ENCODE assay signal across 8 cellular contexts in genomic region chr12:120534703-120535655, GRCh38. TPM values are rescaled to one million over a fixed set of nuclear protein-coding genes. Genes with fewer than 3 reads are reported as not detected.
DNase-seq lines count a peak whose midpoint lies in the region; ATAC-seq, FAIRE-seq and TF ChIP-seq lines count a peak whose summit lies in the region.

No MANE protein-coding gene starts in this region.

- peak overlapping the region; percentile 82 to 96 (median 92) for H3K27ac Mint-ChIP-seq in immature natural killer cell

- no peak; the same call in 1 of the 2 replicates for TF ChIP-seq EP300 in K562 (IDR thresholded peaks at IDR 0.05; ENCODE audit: low read length)

- peak; percentile 66 for DNase-seq in KBM-7
- peak; percentile 4 for DNase-seq in T1000 (lab: John Stamatoyannopoulos, UW)
- peak; percentile 62 to 81 (median 71) for DNase-seq in K562 (ENCODE audit: extremely low read depth in 1 of 4, low spot score in 3 of 4)
- DNase-seq in immature natural killer cell = peak; percentile 50 to 59 (median 53)
- DNase-seq in stimulated activated CD4-positive, alpha-beta T cell treated with anti-CD3 and anti-CD28 coated beads, Interleukin-2, amount 100 ng/mL, for 24 hours = peak; percentile 58 to 60
- DNase-seq in NCI-H2107 (lab: John Stamatoyannopoulos, UW) = no peak

- peaks cover 6 to 11% (median 8%) of the 10 kb centered on the region in 3 donors for H3K27me3 Mint-ChIP-seq in immature natural killer cell (ENCODE audit: low read depth in 3 of 3)

- WGBS in K562 (ENCODE audit: insufficient coverage, low coverage, missing lambda C conversion rate) = 3% methylated on average over 33 of the region's 52 CpGs

- peak overlapping the region; percentile 99 for H2AFZ ChIP-seq in K562 (ENCODE audit: low read depth, low read length)

- peaks cover 58 to 59% of the 10 kb centered on the region in 2 donors for H3K4me1 Mint-ChIP-seq in immature natural killer cell

- in situ Hi-C loops in KBM-7 (cut with MboI; ENCODE audit: low pct_unique_long_range_greater_than_20kb, low sequenced_read_pairs) = no loop called here
- in situ Hi-C loops in K562 (cut with MboI) = no loop called here

- no TSS peak for BruUV-seq in K562 (replicated peaks; lab: Mats Ljungman, UMichigan)

- no peaks in the 10 kb centered on the region for H3K9me3 Mint-ChIP-seq in immature natural killer cell

- ATAC-seq in GM21576 (IDR thresholded peaks at IDR 0.05; ENCODE audit: unreplicated experiment) (peak; percentile 29), K562 (peak; percentile 86)

- TF ChIP-seq RAD21 in K562 (CRISPR knock-in tag; conservative IDR thresholded peaks at IDR 0.05 in 1 of 2, IDR thresholded peaks at IDR 0.05 in 1 of 2) = no peak

- CTCF ChIA-PET in K562 (lab: Yijun Ruan, JAX; ENCODE audit: low intra/inter-chr PET ratio) = interaction anchor here (0.7 kb wide), 1 partner anchor 1238 kb away, joined by 4 read pairs; no protein-coding TSS in a partner anchor

- POLR2A ChIA-PET in K562 (lab: Yijun Ruan, JAX) = interaction anchor here (0.9 to 1.6 kb wide), 8 partner anchors 9 to 244 kb away, joined by 3 to 5 read pairs (median 4); partner anchors contain the start of genes DYNLL1 and POP5

- TF ChIP-seq CTCF in DOHH2 (IDR thresholded peaks at IDR 0.05; ENCODE audit: low read depth, low read length, poor library complexity, severe bottlenecking) (no peak), K562 (IDR thresholded peaks at IDR 0.05 in 2 of 3, conservative IDR thresholded peaks at IDR 0.05 in 1 of 3; ENCODE audit: insufficient read depth in 2 of 3, low read depth in 1 of 3, low read length in 3 of 3) (0 out of 6 replicates have a peak, but pooled peaks of 1 of the 3 experiments have one; percentile 14)

- H3K27me3 ChIP-seq in DOHH2 (ENCODE audit: control insufficient read depth, low read length) (no peaks in the 10 kb centered on the region), K562 (ENCODE audit: control insufficient read depth in 2 of 2, insufficient read depth in 2 of 2, low read length in 2 of 2) (no peaks in the 10 kb centered on the region)

- H4K20me1 ChIP-seq in DOHH2 (ENCODE audit: control insufficient read depth, insufficient read depth, low read depth, low read length) (peaks cover 28% of the 10 kb centered on the region), K562 (replicated peaks; ENCODE audit: control insufficient read depth, insufficient read depth, low read length) (peaks cover 48% of the 10 kb centered on the region)

- H3K4me2 ChIP-seq in DOHH2 (ENCODE audit: low read length) (peak overlapping the region; percentile 94), K562 (ENCODE audit: insufficient read depth, low read length) (peak overlapping the region; percentile 98)

- peaks cover 52% of the 10 kb centered on the region for H3K36me3 ChIP-seq in DOHH2 (ENCODE audit: control insufficient read depth, low read length)
- peaks cover 38% of the 10 kb centered on the region for H3K36me3 ChIP-seq in K562 (ENCODE audit: control insufficient read depth, insufficient read depth, low read length)

- H3K4me1 ChIP-seq in DOHH2 (ENCODE audit: control insufficient read depth, low read length) (peaks cover 54% of the 10 kb centered on the region), K562 (replicated peaks in 1 of 2; ENCODE audit: control insufficient read depth in 2 of 2, insufficient read depth in 2 of 2, low read length in 2 of 2) (peaks cover 27 to 38% of the 10 kb centered on the region in 2 experiments)

- H3K4me3 Mint-ChIP-seq in immature natural killer cell = peak overlapping the region; percentile 86 to 97 (median 95)

- H3K27ac ChIP-seq in DOHH2 (ENCODE audit: low read depth, low read length) = peak overlapping the region; percentile 62
- H3K27ac ChIP-seq in K562 (ENCODE audit: extremely low read depth, low read depth, low read length) = peak overlapping the region; percentile 90

- no peaks in the 10 kb centered on the region for H3K9me1 ChIP-seq in K562 (ENCODE audit: control insufficient read depth, insufficient read depth, low read length)

- 0 out of 2 replicates have a peak, but pooled peaks cover 3% of the 10 kb centered on the region for H3F3A ChIP-seq in DOHH2 (ENCODE audit: control insufficient read depth, insufficient read depth)

- intact Hi-C loops in K562 (cut with micrococcal nuclease) = no loop called here

- no peak for TF ChIP-seq POLR2A in K562 (conservative IDR thresholded peaks at IDR 0.05)

- peak; percentile 94 for FAIRE-seq in K562 (lab: Jason Lieb, UNC)

- H3K9me2 ChIP-seq in DOHH2 (replicated peaks; ENCODE audit: control insufficient read depth, low read length) = no peaks in the 10 kb centered on the region

- peaks cover 0 to 3% (median 0%) of the 10 kb centered on the region in 3 donors for H3K36me3 Mint-ChIP-seq in immature natural killer cell

- H3K9me3 ChIP-seq in DOHH2 (ENCODE audit: control insufficient read depth, insufficient read depth, low read length) (no peaks in the 10 kb centered on the region), K562 (replicated peaks; ENCODE audit: control insufficient read depth, insufficient read depth, low read depth, low read length) (no peaks in the 10 kb centered on the region)

- H3K9ac ChIP-seq in K562 (ENCODE audit: insufficient read depth in 1 of 2, low read depth in 2 of 2, low read length in 2 of 2) = peak overlapping the region; percentile 91 to 96

- peaks cover 59% of the 10 kb centered on the region for H3K79me2 ChIP-seq in DOHH2 (ENCODE audit: control insufficient read depth, low read length)
- peaks cover 57% of the 10 kb centered on the region for H3K79me2 ChIP-seq in K562 (ENCODE audit: control insufficient read depth, insufficient read depth, low read length)

- H3K4me3 ChIP-seq in DOHH2 (ENCODE audit: low read length) = peak overlapping the region; percentile 88
- H3K4me3 ChIP-seq in K562 = peak overlapping the region; percentile 99

RNA-seq across cellular contexts. Expression of gene RNF10, which starts 0.8 kb away (rescaled TPM):
- 280 and 307 TPM in 2 replicates for total RNA-seq in K562 (2011; cell fraction: chromatin; rRNA removed; ENCODE audit: low replicate concordance)
- 135 and 156 TPM in 2 replicates for total RNA-seq in K562 (2011; cell fraction: nucleolus; rRNA removed)
- 189 and 207 TPM in 2 replicates for total RNA-seq in K562 (2011; cell fraction: nucleoplasm; rRNA removed)
- total RNA-seq in K562 (2014; rRNA removed) (46.2 and 52.4 TPM in 2 replicates), K562 (2014; rRNA removed; fragmentation: Illumina TruSeq; extraction: Trizol) (80.2 and 98.0 TPM in 2 replicates), K562 (2015; rRNA removed; fragmentation: Illumina TruSeq; extraction: Trizol) (43.0 and 50.8 TPM in 2 replicates), K562 (2021) (136 and 143 TPM in 2 replicates)
- polyA plus RNA-seq in K562 (2011; rRNA removed) (96.4 and 96.7 TPM in 2 replicates), K562 (2014; fragmentation: Illumina TruSeq; extraction: Trizol) (113 and 139 TPM in 2 replicates), K562 (2014; fragmentation: Nextera tagmentation; extraction: Ambion mirVana) (10 to 100 TPM; 55.4 to 78.1 TPM), K562 (2014; rRNA removed) (72.1 and 80.1 TPM in 2 replicates), immature natural killer cell (100 to 1,000 TPM in 1 of 3 donors, 10 to 100 TPM in 2; 60.3 to 154 (median 66.5) TPM)
- 51.2 and 67.3 TPM in 2 replicates for polyA plus RNA-seq in K562 (2011; cell fraction: cytosol; rRNA removed)
- polyA plus RNA-seq in K562 (2011; cell fraction: nucleus; rRNA removed) = 77.1 and 89.2 TPM in 2 replicates
- 114 and 182 TPM in 2 replicates for polyA plus RNA-seq in K562 (2012)
- polyA minus RNA-seq in K562 (2011; rRNA and poly(A)+ RNA removed) = 215 and 241 TPM in 2 replicates
- polyA minus RNA-seq in K562 (2011; cell fraction: cytosol; rRNA and poly(A)+ RNA removed) = 100 and 104 TPM in 2 replicates
- 33.3 and 54.5 TPM in 2 replicates for polyA minus RNA-seq in K562 (2011; cell fraction: nucleus; rRNA and poly(A)+ RNA removed)

RNA-seq across cellular contexts. Expression of gene COQ5, which starts 6.0 kb away (rescaled TPM):
- total RNA-seq in K562 (2011; cell fraction: chromatin; rRNA removed; ENCODE audit: low replicate concordance) = 20.3 and 28.1 TPM in 2 replicates
- 14.3 and 18.3 TPM in 2 replicates for total RNA-seq in K562 (2011; cell fraction: nucleolus; rRNA removed)
- 11.2 and 26.9 TPM in 2 replicates for total RNA-seq in K562 (2011; cell fraction: nucleoplasm; rRNA removed)
- total RNA-seq in K562 (2014; rRNA removed) (31.5 and 59.7 TPM in 2 replicates), K562 (2014; rRNA removed; fragmentation: Illumina TruSeq; extraction: Trizol) (33.3 and 35.3 TPM in 2 replicates), K562 (2015; rRNA removed; fragmentation: Illumina TruSeq; extraction: Trizol) (25.4 and 26.5 TPM in 2 replicates), K562 (2021) (25.2 and 25.3 TPM in 2 replicates)
- polyA plus RNA-seq in K562 (2011; rRNA removed) (56.4 and 59.7 TPM in 2 replicates), K562 (2014; fragmentation: Illumina TruSeq; extraction: Trizol) (29.0 and 30.4 TPM in 2 replicates), K562 (2014; fragmentation: Nextera tagmentation; extraction: Ambion mirVana) (10 to 100 TPM; 19.2 to 26.2 TPM), K562 (2014; rRNA removed) (30.7 and 31.0 TPM in 2 replicates), immature natural killer cell (10 to 100 TPM; 39.7 to 51.8 (median 49.6) TPM)
- polyA plus RNA-seq in K562 (2011; cell fraction: cytosol; rRNA removed) = 14.2 and 36.0 TPM in 2 replicates
- 16.0 and 28.8 TPM in 2 replicates for polyA plus RNA-seq in K562 (2011; cell fraction: nucleus; rRNA removed)
- 32.6 and 35.2 TPM in 2 replicates for polyA plus RNA-seq in K562 (2012)
- 35.8 and 43.0 TPM in 2 replicates for polyA minus RNA-seq in K562 (2011; rRNA and poly(A)+ RNA removed)
- 10.9 and 14.4 TPM in 2 replicates for polyA minus RNA-seq in K562 (2011; cell fraction: cytosol; rRNA and poly(A)+ RNA removed)
- polyA minus RNA-seq in K562 (2011; cell fraction: nucleus; rRNA and poly(A)+ RNA removed) = 14.7 and 19.4 TPM in 2 replicates

RNA-seq across cellular contexts. Expression of gene DYNLL1, which starts 39.1 kb away (rescaled TPM):
- 64.0 and 73.7 TPM in 2 replicates for total RNA-seq in K562 (2011; cell fraction: chromatin; rRNA removed; ENCODE audit: low replicate concordance)
- total RNA-seq in K562 (2011; cell fraction: nucleolus; rRNA removed) = 55.7 and 76.0 TPM in 2 replicates
- 81.5 and 104 TPM in 2 replicates for total RNA-seq in K562 (2011; cell fraction: nucleoplasm; rRNA removed)
- total RNA-seq in K562 (2014; rRNA removed) (303 and 473 TPM in 2 replicates), K562 (2014; rRNA removed; fragmentation: Illumina TruSeq; extraction: Trizol) (430 and 468 TPM in 2 replicates), K562 (2015; rRNA removed; fragmentation: Illumina TruSeq; extraction: Trizol) (587 and 631 TPM in 2 replicates), K562 (2021) (364 and 386 TPM in 2 replicates)
- polyA plus RNA-seq in K562 (2011; rRNA removed) (439 and 456 TPM in 2 replicates), K562 (2014; fragmentation: Illumina TruSeq; extraction: Trizol) (531 and 637 TPM in 2 replicates), K562 (2014; fragmentation: Nextera tagmentation; extraction: Ambion mirVana) (1,000 to 10,000 TPM in 1 of 2 experiments, 100 to 1,000 TPM in 1; 921 to 1,112 TPM), K562 (2014; rRNA removed) (397 and 529 TPM in 2 replicates), immature natural killer cell (100 to 1,000 TPM; 399 to 508 (median 457) TPM)
- 295 and 360 TPM in 2 replicates for polyA plus RNA-seq in K562 (2011; cell fraction: cytosol; rRNA removed)
- polyA plus RNA-seq in K562 (2011; cell fraction: nucleus; rRNA removed) = 186 and 231 TPM in 2 replicates
- polyA plus RNA-seq in K562 (2012) = 522 and 759 TPM in 2 replicates
- 184 and 185 TPM in 2 replicates for polyA minus RNA-seq in K562 (2011; rRNA and poly(A)+ RNA removed)
- polyA minus RNA-seq in K562 (2011; cell fraction: cytosol; rRNA and poly(A)+ RNA removed) = 96.5 and 118 TPM in 2 replicates
- polyA minus RNA-seq in K562 (2011; cell fraction: nucleus; rRNA and poly(A)+ RNA removed) = 34.9 and 72.1 TPM in 2 replicates

RNA-seq across cellular contexts. Expression of gene POP5, which starts 46.2 kb away (rescaled TPM):
- total RNA-seq in K562 (2011; cell fraction: chromatin; rRNA removed; ENCODE audit: low replicate concordance) = 66.1 and 98.7 TPM in 2 replicates
- total RNA-seq in K562 (2011; cell fraction: nucleolus; rRNA removed) = 83.4 and 96.9 TPM in 2 replicates
- 89.8 and 104 TPM in 2 replicates for total RNA-seq in K562 (2011; cell fraction: nucleoplasm; rRNA removed)
- total RNA-seq in K562 (2014; rRNA removed) (69.0 and 73.0 TPM in 2 replicates), K562 (2014; rRNA removed; fragmentation: Illumina TruSeq; extraction: Trizol) (73.8 and 75.5 TPM in 2 replicates), K562 (2015; rRNA removed; fragmentation: Illumina TruSeq; extraction: Trizol) (64.6 and 66.9 TPM in 2 replicates), K562 (2021) (69.7 and 76.4 TPM in 2 replicates)
- polyA plus RNA-seq in K562 (2011; rRNA removed) (99.3 and 113 TPM in 2 replicates), K562 (2014; fragmentation: Illumina TruSeq; extraction: Trizol) (57.5 and 79.6 TPM in 2 replicates), K562 (2014; fragmentation: Nextera tagmentation; extraction: Ambion mirVana) (100 to 1,000 TPM; 235 to 253 TPM), K562 (2014; rRNA removed) (114 and 126 TPM in 2 replicates), immature natural killer cell (100 to 1,000 TPM in 2 of 3 donors, 10 to 100 TPM in 1; 86.2 to 110 (median 101) TPM)
- 111 and 118 TPM in 2 replicates for polyA plus RNA-seq in K562 (2011; cell fraction: cytosol; rRNA removed)
- 125 and 132 TPM in 2 replicates for polyA plus RNA-seq in K562 (2011; cell fraction: nucleus; rRNA removed)
- polyA plus RNA-seq in K562 (2012) = 66.6 and 90.2 TPM in 2 replicates
- 57.9 and 59.2 TPM in 2 replicates for polyA minus RNA-seq in K562 (2011; rRNA and poly(A)+ RNA removed)
- 20.4 and 32.0 TPM in 2 replicates for polyA minus RNA-seq in K562 (2011; cell fraction: cytosol; rRNA and poly(A)+ RNA removed)
- polyA minus RNA-seq in K562 (2011; cell fraction: nucleus; rRNA and poly(A)+ RNA removed) = 31.8 and 52.6 TPM in 2 replicates
